ENCODE assay signal across 17 cellular contexts in the genomic region with DNA sequence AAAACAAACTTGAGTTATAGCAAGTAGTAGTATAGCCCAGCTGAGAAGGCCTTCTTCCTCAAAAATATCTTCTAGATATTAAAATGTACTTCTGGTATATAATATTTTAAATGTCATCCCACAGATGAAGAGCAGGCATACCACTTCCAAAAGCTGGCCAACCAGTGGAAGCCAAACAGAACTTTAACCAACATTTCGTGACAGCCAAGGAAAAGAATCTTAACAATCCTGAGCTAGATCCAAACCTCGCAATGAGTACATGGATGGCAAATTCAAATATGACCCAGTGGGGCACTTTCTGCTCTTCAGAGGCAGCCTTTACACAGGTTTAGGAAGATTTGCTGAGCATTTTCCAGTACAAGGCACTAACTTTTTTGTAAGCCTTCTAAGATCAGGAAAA.
DNase-seq lines count a peak whose midpoint lies in the region; ATAC-seq, FAIRE-seq and TF ChIP-seq lines count a peak whose summit lies in the region.
"Had no signal": no experiment of that assay in that cellular context is flagged by ENCODE, and none has a peak within 500 bp of the region (broad histone marks: within the 10 kb centered on the region; RNA-seq: fewer than 3 reads in every experiment).

No MANE protein-coding gene starts in this region.

- peaks cover 33% of the 10 kb centered on the region for H3K4me1 ChIP-seq in HepG2 (ENCODE audit: insufficient read depth, low read length)
- H3K4me1 ChIP-seq in right lobe of liver, result no peaks in the 10 kb centered on the region

- no peak overlapping the region for H3K4me3 ChIP-seq in HepG2 (replicated peaks in 1 of 3; ENCODE audit: insufficient read depth in 1 of 3, low read depth in 2 of 3, low read length in 3 of 3)
- H3K4me3 ChIP-seq in right lobe of liver, result no peak overlapping the region
- H3K4me3 ChIP-seq in MG63, result no peak overlapping the region

- BruUV-seq in HepG2 (replicated peaks; lab: Mats Ljungman, UMichigan), result no TSS peak

- intact Hi-C loops in HepG2 (cut with micrococcal nuclease; ENCODE audit: unreplicated experiment) (no loop called here), right lobe of liver (cut with DNase I) (no loop called here)

- no peak overlapping the region for H3K4me2 ChIP-seq in HepG2 (ENCODE audit: low read depth, low read length)

- no peak for TF ChIP-seq RAD21 in HepG2 (CRISPR knock-in tag; IDR thresholded peaks at IDR 0.05)

- ATAC-seq in HepG2, result no peak
- ATAC-seq in right lobe of liver, result no peak
- no peak for ATAC-seq in HG03442 (IDR thresholded peaks at IDR 0.05; ENCODE audit: unreplicated experiment)

- no peaks in the 10 kb centered on the region for H3K79me2 ChIP-seq in HepG2 (ENCODE audit: insufficient read depth, low read length)

- 79% methylated on average over 2 of the region's 2 CpGs for WGBS in HepG2 (ENCODE audit: low lambda C conversion rate)
- 32% methylated on average over 2 of the region's 2 CpGs for WGBS in right lobe of liver (ENCODE audit: insufficient coverage, low coverage, low lambda C conversion rate, missing lambda C conversion rate)

- no peak for TF ChIP-seq POLR2A in HepG2 (IDR thresholded peaks at IDR 0.05; ENCODE audit: insufficient read depth in 1 of 2, low read depth in 2 of 2, low read length in 2 of 2)
- TF ChIP-seq POLR2A in right lobe of liver (IDR thresholded peaks at IDR 0.05), result no peak

- CTCF ChIA-PET in HepG2 (lab: Yijun Ruan, JAX; ENCODE audit: low intra/inter-chr PET ratio, low total read pairs), result no interaction called here

- no peak overlapping the region for H3K9ac ChIP-seq in HepG2 (ENCODE audit: insufficient read depth, low read depth, low read length)

- peak; percentile 16 for DNase-seq in HepG2 (ENCODE audit: low spot score)
- DNase-seq in right lobe of liver, result no peak
- DNase-seq in MG63, result peak; percentile 20
- peak; percentile 1 for DNase-seq in fibroblast of peridontal ligament (ENCODE audit: extremely low read depth)
- DNase-seq in stromal cell of bone marrow (ENCODE audit: low read depth), result peak; percentile 17
- DNase-seq in activated CD4-positive, alpha-beta T cell treated with anti-CD3 and anti-CD28 coated beads, Interleukin-2, amount 50 U/mL, for 4 hours, result no peak
- DNase-seq in glomerular visceral epithelial cell (ENCODE audit: extremely low spot score), result no peak
- DNase-seq: C1 segment of cervical spinal cord; Calu3; CD4-positive, alpha-beta T cell; DMS 273 treated with DMSO at 0.1 percent for 48 hours; DMS79 treated with DMSO at 0.1 percent for 48 hours; GDM1; HCEC 1CT; HFFc6 had no signal

- H3K36me3 ChIP-seq in HepG2 (replicated peaks in 1 of 2; ENCODE audit: control insufficient read depth in 1 of 2, insufficient read depth in 2 of 2, low read length in 2 of 2) (no peaks in the 10 kb centered on the region), right lobe of liver (no peaks in the 10 kb centered on the region), MG63 (no peaks in the 10 kb centered on the region)

- H3K9me3 ChIP-seq in HepG2 (ENCODE audit: low read length) (no peaks in the 10 kb centered on the region), right lobe of liver (no peaks in the 10 kb centered on the region), MG63 (no peaks in the 10 kb centered on the region)

- H4K20me1 ChIP-seq in HepG2 (ENCODE audit: insufficient read depth, low read length), result no peaks in the 10 kb centered on the region

- H3K27me3 ChIP-seq in HepG2 (ENCODE audit: control insufficient read depth in 1 of 2, insufficient read depth in 2 of 2, low read length in 2 of 2) (no peaks in the 10 kb centered on the region), right lobe of liver (no peaks in the 10 kb centered on the region), MG63 (no peaks in the 10 kb centered on the region)

- H3K27ac ChIP-seq in HepG2 (ENCODE audit: extremely low read length, insufficient read depth, low read length), result no peak overlapping the region
- H3K27ac ChIP-seq in right lobe of liver, result no peak overlapping the region
- H3K27ac ChIP-seq: 22Rv1 had no signal

- POLR2A ChIA-PET in HepG2 (lab: Yijun Ruan, JAX), result no interaction called here

- in situ Hi-C loops in HepG2 (cut with HindIII; ENCODE audit: extremely low pct_ligation_motif_present, low pct_unique_long_range_greater_than_20kb), result no loop called here

- TF ChIP-seq EP300 in HepG2 (IDR thresholded peaks at IDR 0.05; ENCODE audit: low read depth in 2 of 2, low read length in 2 of 2), result no peak
- TF ChIP-seq EP300 in HepG2 (CRISPR knock-in tag; IDR thresholded peaks at IDR 0.05; ENCODE audit: borderline replicate concordance), result no peak

- H2AFZ ChIP-seq in HepG2 (ENCODE audit: low read length), result no peak overlapping the region

- no peak for FAIRE-seq in HepG2 (lab: Jason Lieb, UNC)

- TF ChIP-seq CTCF in HepG2 (CRISPR knock-in tag; IDR thresholded peaks at IDR 0.05) (no peak), right lobe of liver (IDR thresholded peaks at IDR 0.05) (no peak)

TF ChIP-seq in HepG2, 621 proteins besides CTCF, POLR2A, EP300 and RAD21:
- TF ChIP-seq, protein P1, sequence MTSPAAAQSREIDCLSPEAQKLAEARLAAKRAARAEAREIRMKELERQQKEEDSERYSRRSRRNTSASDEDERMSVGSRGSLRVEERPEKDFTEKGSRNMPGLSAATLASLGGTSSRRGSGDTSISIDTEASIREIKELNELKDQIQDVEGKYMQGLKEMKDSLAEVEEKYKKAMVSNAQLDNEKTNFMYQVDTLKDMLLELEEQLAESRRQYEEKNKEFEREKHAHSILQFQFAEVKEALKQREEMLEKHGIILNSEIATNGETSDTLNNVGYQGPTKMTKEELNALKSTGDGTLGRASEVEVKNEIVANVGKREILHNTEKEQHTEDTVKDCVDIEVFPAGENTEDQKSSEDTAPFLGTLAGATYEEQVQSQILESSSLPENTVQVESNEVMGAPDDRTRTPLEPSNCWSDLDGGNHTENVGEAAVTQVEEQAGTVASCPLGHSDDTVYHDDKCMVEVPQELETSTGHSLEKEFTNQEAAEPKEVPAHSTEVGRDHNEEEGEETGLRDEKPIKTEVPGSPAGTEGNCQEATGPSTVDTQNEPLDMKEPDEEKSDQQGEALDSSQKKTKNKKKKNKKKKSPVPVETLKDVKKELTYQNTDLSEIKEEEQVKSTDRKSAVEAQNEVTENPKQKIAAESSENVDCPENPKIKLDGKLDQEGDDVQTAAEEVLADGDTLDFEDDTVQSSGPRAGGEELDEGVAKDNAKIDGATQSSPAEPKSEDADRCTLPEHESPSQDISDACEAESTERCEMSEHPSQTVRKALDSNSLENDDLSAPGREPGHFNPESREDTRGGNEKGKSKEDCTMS (CRISPR knock-in tag; conservative IDR thresholded peaks at IDR 0.05), result no peak
- TF ChIP-seq HNF4G (IDR thresholded peaks at IDR 0.05; ENCODE audit: borderline replicate concordance, low read depth, low read length) (no peak), HNF4G (CRISPR knock-in tag; IDR thresholded peaks at IDR 0.05; ENCODE audit: borderline replicate concordance, low read depth) (no peak), ZNF549 (CRISPR knock-in tag; IDR thresholded peaks at IDR 0.05) (no peak), MED1 (CRISPR knock-in tag; IDR thresholded peaks at IDR 0.05) (no peak)
- TF ChIP-seq, protein P2, sequence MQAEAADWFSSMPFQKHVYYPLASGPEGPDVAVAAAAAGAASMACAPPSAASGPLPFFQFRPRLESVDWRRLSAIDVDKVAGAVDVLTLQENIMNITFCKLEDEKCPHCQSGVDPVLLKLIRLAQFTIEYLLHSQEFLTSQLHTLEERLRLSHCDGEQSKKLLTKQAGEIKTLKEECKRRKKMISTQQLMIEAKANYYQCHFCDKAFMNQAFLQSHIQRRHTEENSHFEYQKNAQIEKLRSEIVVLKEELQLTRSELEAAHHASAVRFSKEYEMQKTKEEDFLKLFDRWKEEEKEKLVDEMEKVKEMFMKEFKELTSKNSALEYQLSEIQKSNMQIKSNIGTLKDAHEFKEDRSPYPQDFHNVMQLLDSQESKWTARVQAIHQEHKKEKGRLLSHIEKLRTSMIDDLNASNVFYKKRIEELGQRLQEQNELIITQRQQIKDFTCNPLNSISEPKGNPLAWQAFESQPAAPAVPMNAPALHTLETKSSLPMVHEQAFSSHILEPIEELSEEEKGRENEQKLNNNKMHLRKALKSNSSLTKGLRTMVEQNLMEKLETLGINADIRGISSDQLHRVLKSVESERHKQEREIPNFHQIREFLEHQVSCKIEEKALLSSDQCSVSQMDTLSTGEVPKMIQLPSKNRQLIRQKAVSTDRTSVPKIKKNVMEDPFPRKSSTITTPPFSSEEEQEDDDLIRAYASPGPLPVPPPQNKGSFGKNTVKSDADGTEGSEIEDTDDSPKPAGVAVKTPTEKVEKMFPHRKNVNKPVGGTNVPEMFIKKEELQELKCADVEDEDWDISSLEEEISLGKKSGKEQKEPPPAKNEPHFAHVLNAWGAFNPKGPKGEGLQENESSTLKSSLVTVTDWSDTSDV (CRISPR knock-in tag; IDR thresholded peaks at IDR 0.05), result no peak

Comparison
In these comparisons a context has a peak if more than half of its experiments do, and no peak if none do; other contexts are left out.
1. DNase-seq: peak in HepG2 (single experiment), MG63 (single experiment), fibroblast of peridontal ligament (single experiment) and stromal cell of bone marrow (single experiment); none in right lobe of liver (0 of 3), activated CD4-positive, alpha-beta T cell treated with anti-CD3 and anti-CD28 coated beads, Interleukin-2, amount 50 U/mL, for 4 hours (0 of 2) and glomerular visceral epithelial cell (single experiment).